1 cellular context compared by ENCODE assay signal in the genomic region with DNA sequence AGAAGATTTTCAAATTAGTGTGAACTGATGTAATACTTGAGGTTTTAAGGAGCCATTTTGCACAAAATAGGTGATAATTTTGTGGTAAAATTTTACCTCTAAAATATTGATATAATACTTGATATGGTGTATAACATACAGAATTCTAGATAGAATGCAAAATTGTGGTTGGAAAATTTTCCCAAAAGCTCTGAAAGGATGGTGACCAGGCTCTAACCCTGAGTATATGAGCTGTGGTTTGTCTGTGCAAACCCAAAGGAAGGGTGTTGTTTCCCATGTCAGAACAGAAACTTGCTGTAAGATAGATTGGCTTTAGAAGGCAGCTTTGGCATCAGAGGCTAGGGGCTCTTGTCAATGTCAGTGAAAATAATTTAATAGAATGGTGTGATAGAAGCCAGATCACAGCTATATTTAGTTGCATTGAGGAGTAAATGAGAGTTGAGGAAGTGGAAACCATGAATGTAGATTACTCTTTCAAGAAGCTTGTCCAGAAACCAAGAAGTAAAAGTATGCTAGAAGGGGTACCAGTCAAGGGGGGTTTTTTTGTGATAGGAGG.
TF ChIP-seq lines count a peak whose summit lies in the region.

No MANE protein-coding gene starts in this region.

TF ChIP-seq in GM23338, 12 proteins besides CTCF, POLR2A, EP300 and RAD21 (continued from another document):
- TF ChIP-seq, protein P1, sequence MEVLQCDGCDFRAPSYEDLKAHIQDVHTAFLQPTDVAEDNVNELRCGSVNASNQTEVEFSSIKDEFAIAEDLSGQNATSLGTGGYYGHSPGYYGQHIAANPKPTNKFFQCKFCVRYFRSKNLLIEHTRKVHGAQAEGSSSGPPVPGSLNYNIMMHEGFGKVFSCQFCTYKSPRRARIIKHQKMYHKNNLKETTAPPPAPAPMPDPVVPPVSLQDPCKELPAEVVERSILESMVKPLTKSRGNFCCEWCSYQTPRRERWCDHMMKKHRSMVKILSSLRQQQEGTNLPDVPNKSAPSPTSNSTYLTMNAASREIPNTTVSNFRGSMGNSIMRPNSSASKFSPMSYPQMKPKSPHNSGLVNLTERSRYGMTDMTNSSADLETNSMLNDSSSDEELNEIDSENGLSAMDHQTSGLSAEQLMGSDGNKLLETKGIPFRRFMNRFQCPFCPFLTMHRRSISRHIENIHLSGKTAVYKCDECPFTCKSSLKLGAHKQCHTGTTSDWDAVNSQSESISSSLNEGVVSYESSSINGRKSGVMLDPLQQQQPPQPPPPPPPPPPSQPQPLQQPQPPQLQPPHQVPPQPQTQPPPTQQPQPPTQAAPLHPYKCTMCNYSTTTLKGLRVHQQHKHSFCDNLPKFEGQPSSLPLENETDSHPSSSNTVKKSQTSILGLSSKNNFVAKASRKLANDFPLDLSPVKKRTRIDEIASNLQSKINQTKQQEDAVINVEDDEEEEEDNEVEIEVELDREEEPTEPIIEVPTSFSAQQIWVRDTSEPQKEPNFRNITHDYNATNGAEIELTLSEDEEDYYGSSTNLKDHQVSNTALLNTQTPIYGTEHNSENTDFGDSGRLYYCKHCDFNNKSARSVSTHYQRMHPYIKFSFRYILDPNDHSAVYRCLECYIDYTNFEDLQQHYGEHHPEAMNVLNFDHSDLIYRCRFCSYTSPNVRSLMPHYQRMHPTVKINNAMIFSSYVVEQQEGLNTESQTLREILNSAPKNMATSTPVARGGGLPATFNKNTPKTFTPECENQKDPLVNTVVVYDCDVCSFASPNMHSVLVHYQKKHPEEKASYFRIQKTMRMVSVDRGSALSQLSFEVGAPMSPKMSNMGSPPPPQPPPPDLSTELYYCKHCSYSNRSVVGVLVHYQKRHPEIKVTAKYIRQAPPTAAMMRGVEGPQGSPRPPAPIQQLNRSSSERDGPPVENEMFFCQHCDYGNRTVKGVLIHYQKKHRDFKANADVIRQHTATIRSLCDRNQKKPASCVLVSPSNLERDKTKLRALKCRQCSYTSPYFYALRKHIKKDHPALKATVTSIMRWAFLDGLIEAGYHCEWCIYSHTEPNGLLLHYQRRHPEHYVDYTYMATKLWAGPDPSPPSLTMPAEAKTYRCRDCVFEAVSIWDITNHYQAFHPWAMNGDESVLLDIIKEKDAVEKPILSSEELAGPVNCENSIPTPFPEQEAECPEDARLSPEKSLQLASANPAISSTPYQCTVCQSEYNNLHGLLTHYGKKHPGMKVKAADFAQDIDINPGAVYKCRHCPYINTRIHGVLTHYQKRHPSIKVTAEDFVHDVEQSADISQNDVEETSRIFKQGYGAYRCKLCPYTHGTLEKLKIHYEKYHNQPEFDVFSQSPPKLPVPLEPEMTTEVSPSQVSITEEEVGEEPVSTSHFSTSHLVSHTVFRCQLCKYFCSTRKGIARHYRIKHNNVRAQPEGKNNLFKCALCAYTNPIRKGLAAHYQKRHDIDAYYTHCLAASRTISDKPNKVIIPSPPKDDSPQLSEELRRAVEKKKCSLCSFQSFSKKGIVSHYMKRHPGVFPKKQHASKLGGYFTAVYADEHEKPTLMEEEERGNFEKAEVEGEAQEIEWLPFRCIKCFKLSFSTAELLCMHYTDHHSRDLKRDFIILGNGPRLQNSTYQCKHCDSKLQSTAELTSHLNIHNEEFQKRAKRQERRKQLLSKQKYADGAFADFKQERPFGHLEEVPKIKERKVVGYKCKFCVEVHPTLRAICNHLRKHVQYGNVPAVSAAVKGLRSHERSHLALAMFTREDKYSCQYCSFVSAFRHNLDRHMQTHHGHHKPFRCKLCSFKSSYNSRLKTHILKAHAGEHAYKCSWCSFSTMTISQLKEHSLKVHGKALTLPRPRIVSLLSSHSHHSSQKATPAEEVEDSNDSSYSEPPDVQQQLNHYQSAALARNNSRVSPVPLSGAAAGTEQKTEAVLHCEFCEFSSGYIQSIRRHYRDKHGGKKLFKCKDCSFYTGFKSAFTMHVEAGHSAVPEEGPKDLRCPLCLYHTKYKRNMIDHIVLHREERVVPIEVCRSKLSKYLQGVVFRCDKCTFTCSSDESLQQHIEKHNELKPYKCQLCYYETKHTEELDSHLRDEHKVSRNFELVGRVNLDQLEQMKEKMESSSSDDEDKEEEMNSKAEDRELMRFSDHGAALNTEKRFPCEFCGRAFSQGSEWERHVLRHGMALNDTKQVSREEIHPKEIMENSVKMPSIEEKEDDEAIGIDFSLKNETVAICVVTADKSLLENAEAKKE (CRISPR knock-in tag; IDR thresholded peaks at IDR 0.05), result no peak
- TF ChIP-seq, protein P2, sequence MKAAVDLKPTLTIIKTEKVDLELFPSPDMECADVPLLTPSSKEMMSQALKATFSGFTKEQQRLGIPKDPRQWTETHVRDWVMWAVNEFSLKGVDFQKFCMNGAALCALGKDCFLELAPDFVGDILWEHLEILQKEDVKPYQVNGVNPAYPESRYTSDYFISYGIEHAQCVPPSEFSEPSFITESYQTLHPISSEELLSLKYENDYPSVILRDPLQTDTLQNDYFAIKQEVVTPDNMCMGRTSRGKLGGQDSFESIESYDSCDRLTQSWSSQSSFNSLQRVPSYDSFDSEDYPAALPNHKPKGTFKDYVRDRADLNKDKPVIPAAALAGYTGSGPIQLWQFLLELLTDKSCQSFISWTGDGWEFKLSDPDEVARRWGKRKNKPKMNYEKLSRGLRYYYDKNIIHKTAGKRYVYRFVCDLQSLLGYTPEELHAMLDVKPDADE (IDR thresholded peaks at IDR 0.05), result no peak
- TF ChIP-seq POLR2AphosphoS5 (IDR thresholded peaks at IDR 0.05; ENCODE audit: low read depth) (no peak), ZNF331 (CRISPR knock-in tag; IDR thresholded peaks at IDR 0.05; ENCODE audit: low read depth) (no peak), EZH2phosphoT487 (IDR thresholded peaks at IDR 0.05; ENCODE audit: unreplicated experiment) (no peak), EZH2 (IDR thresholded peaks at IDR 0.05; ENCODE audit: low read depth, unreplicated experiment) (no peak), NANOG (IDR thresholded peaks at IDR 0.05; ENCODE audit: borderline replicate concordance) (no peak), ZNF114 (CRISPR knock-in tag; IDR thresholded peaks at IDR 0.05) (no peak)
- TF ChIP-seq, protein P3, sequence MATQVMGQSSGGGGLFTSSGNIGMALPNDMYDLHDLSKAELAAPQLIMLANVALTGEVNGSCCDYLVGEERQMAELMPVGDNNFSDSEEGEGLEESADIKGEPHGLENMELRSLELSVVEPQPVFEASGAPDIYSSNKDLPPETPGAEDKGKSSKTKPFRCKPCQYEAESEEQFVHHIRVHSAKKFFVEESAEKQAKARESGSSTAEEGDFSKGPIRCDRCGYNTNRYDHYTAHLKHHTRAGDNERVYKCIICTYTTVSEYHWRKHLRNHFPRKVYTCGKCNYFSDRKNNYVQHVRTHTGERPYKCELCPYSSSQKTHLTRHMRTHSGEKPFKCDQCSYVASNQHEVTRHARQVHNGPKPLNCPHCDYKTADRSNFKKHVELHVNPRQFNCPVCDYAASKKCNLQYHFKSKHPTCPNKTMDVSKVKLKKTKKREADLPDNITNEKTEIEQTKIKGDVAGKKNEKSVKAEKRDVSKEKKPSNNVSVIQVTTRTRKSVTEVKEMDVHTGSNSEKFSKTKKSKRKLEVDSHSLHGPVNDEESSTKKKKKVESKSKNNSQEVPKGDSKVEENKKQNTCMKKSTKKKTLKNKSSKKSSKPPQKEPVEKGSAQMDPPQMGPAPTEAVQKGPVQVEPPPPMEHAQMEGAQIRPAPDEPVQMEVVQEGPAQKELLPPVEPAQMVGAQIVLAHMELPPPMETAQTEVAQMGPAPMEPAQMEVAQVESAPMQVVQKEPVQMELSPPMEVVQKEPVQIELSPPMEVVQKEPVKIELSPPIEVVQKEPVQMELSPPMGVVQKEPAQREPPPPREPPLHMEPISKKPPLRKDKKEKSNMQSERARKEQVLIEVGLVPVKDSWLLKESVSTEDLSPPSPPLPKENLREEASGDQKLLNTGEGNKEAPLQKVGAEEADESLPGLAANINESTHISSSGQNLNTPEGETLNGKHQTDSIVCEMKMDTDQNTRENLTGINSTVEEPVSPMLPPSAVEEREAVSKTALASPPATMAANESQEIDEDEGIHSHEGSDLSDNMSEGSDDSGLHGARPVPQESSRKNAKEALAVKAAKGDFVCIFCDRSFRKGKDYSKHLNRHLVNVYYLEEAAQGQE (IDR thresholded peaks at IDR 0.05; ENCODE audit: unreplicated experiment), result no peak
